ENCODE assay signal across 21 cellular contexts in the genomic region with DNA sequence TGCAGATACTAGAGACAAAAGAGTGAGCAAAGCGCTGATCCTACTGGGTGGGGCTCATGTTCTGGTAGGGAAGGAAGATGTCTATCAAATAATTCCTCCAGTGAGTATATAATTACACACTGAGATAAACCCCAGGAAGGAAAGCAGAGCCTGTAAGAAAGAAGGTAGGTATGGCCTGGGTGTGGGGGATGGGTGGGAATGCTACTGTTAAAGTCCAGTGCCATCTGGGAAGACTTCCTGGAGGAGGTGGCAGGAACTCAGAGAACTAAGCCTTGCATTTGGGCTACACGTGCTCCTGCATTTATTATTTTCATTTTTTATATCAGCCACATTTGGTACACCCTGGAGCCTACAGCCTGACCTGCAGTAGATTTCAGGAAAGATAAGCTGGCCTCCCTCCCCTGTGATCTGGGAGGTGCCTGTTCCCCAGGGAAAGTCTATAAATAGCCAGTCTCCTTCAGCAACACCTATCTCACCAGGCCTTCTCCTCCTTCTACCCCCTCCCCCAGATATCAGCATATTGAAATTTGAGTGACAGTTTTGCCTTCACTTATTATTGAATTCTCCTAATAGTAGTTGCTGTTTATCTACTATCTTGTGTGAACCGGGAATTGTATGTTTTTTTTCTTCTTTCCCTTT. TPM values are rescaled to one million over a fixed set of nuclear protein-coding genes. Genes with fewer than 3 reads are reported as not detected.
DNase-seq lines count a peak whose midpoint lies in the region; ATAC-seq, FAIRE-seq and TF ChIP-seq lines count a peak whose summit lies in the region.
"Had no signal": no experiment of that assay in that cellular context is flagged by ENCODE, and none has a peak within 500 bp of the region (broad histone marks: within the 10 kb centered on the region; RNA-seq: fewer than 3 reads in every experiment).

No MANE protein-coding gene starts in this region.

- H3K27ac ChIP-seq in PC-3 (ENCODE audit: low read length) (no peak overlapping the region), kidney (ENCODE audit: low read depth in 2 of 2, low read length in 2 of 2) (no peak overlapping the region), upper lobe of right lung (peak overlapping the region; percentile 42)
- H3K27ac ChIP-seq: gastrocnemius medialis, SJCRH30 had no signal

- H3K4me3 Mint-ChIP-seq in activated T-cell treated with anti-CD3 and anti-CD28 coated beads, Interleukin-2, amount 50 U/mL, for 4 hours = peak overlapping the region; percentile 16
- H3K4me3 Mint-ChIP-seq: activated CD4-positive, alpha-beta memory T cell treated with anti-CD3 and anti-CD28 coated beads for 36 hours; activated naive CD4-positive, alpha-beta T cell treated with anti-CD3 and anti-CD28 coated beads for 36 hours; central memory CD8-positive, alpha-beta T cell had no signal

- no peak overlapping the region for H3K4me2 ChIP-seq in PC-3 (ENCODE audit: low read length)

- H3K27me3 ChIP-seq in PC-3 (ENCODE audit: low read length) (no peaks in the 10 kb centered on the region), upper lobe of right lung (no peaks in the 10 kb centered on the region)
- H3K27me3 ChIP-seq: SJCRH30 had no signal

- intact Hi-C loops in PC-3 (cut with micrococcal nuclease) (no loop called here), kidney (cut with DNase I) (no loop called here), upper lobe of right lung (cut with DNase I) (no loop called here)

- CTCF ChIA-PET in PC-3 (lab: Charles Lee) = no interaction called here

- DNase-seq in activated T-cell treated with anti-CD3 and anti-CD28 coated beads, Interleukin-2, amount 50 U/mL, for 4 hours = no peak
- DNase-seq in activated T-cell treated with anti-CD3 and anti-CD28 coated beads for 4 hours = no peak
- DNase-seq in PC-3 = peak; percentile 4
- peak; percentile 7 for DNase-seq in kidney
- peak; percentile 25 for DNase-seq in upper lobe of right lung
- no peak for DNase-seq in activated CD4-positive, alpha-beta T cell treated with anti-CD3 and anti-CD28 coated beads, Interleukin-2, amount 50 U/mL, for 1 hour
- DNase-seq: gastrocnemius medialis, GOT3, hypothalamus, NCI-H2107, occipital lobe, SJCRH30 had no signal

- no peak overlapping the region for H2AFZ ChIP-seq in PC-3 (ENCODE audit: low read length)

- no peaks in the 10 kb centered on the region for H3K4me1 ChIP-seq in PC-3 (ENCODE audit: insufficient read depth, low read length)
- peaks cover 0 to 2% of the 10 kb centered on the region in 2 donors for H3K4me1 ChIP-seq in kidney (ENCODE audit: control insufficient read depth in 1 of 2, insufficient read depth in 1 of 2, low read depth in 1 of 2, low read length in 2 of 2)
- H3K4me1 ChIP-seq in upper lobe of right lung = peaks cover 11% of the 10 kb centered on the region
- H3K4me1 ChIP-seq: gastrocnemius medialis had no signal

- no peaks in the 10 kb centered on the region for H3F3A ChIP-seq in PC-3 (ENCODE audit: low read length, unreplicated experiment)

- FAIRE-seq in kidney (lab: Jason Lieb, UNC) = no peak
- FAIRE-seq: islet of Langerhans, urothelium cell line had no signal

- H3K9ac ChIP-seq in PC-3 (ENCODE audit: low read length) (no peak overlapping the region), kidney (ENCODE audit: low read length in 2 of 2) (no peak overlapping the region)

- peaks cover 48% of the 10 kb centered on the region for H3K79me2 ChIP-seq in PC-3 (ENCODE audit: low read length)

- H3K27me3 Mint-ChIP-seq in activated T-cell treated with anti-CD3 and anti-CD28 coated beads, Interleukin-2, amount 50 U/mL, for 4 hours (ENCODE audit: low read depth) = peaks cover 10% of the 10 kb centered on the region

- H3K36me3 Mint-ChIP-seq in activated T-cell treated with anti-CD3 and anti-CD28 coated beads, Interleukin-2, amount 50 U/mL, for 4 hours (ENCODE audit: insufficient read depth) = no peaks in the 10 kb centered on the region

- POLR2A ChIA-PET in PC-3 (lab: Charles Lee; ENCODE audit: unreplicated experiment) = no interaction called here

- no peaks in the 10 kb centered on the region for H3K36me3 ChIP-seq in PC-3 (ENCODE audit: low read depth, low read length)
- H3K36me3 ChIP-seq in kidney (ENCODE audit: control insufficient read depth in 1 of 2, insufficient read depth in 2 of 2, low read length in 2 of 2) = no peaks in the 10 kb centered on the region
- no peaks in the 10 kb centered on the region for H3K36me3 ChIP-seq in upper lobe of right lung
- H3K36me3 ChIP-seq: gastrocnemius medialis, SJCRH30 had no signal

- no peaks in the 10 kb centered on the region for H4K20me1 ChIP-seq in PC-3 (ENCODE audit: low read length)

- H3K9me2 ChIP-seq in PC-3 (replicated peaks; ENCODE audit: low read length) = no peaks in the 10 kb centered on the region

- BruUV-seq in PC-3 (replicated peaks; lab: Mats Ljungman, UMichigan) = no TSS peak

- ATAC-seq in activated T-cell treated with anti-CD3 and anti-CD28 coated beads, Interleukin-2, amount 50 U/mL, for 4 hours = no peak
- no peak for ATAC-seq in PC-3
- ATAC-seq in upper lobe of right lung = peak; percentile 71
- ATAC-seq in GM21360 (IDR thresholded peaks at IDR 0.05; ENCODE audit: unreplicated experiment) = no peak
- ATAC-seq in HG03108 (IDR thresholded peaks at IDR 0.05; ENCODE audit: unreplicated experiment) = no peak
- ATAC-seq: gastrocnemius medialis had no signal

- H3K9me3 ChIP-seq in PC-3 (ENCODE audit: low read length) (no peaks in the 10 kb centered on the region), kidney (ENCODE audit: control insufficient read depth in 1 of 2, low read length in 2 of 2) (peaks cover 0 to 5% of the 10 kb centered on the region in 2 donors), upper lobe of right lung (no peaks in the 10 kb centered on the region)
- H3K9me3 ChIP-seq: gastrocnemius medialis, SJCRH30 had no signal

- no peak overlapping the region for H3K4me3 ChIP-seq in PC-3 (ENCODE audit: low read length)
- no peak overlapping the region for H3K4me3 ChIP-seq in kidney (ENCODE audit: low read length in 2 of 2)
- no peak overlapping the region for H3K4me3 ChIP-seq in upper lobe of right lung
- H3K4me3 ChIP-seq: gastrocnemius medialis, SJCRH30 had no signal

- no peak for TF ChIP-seq CTCF in PC-3 (conservative IDR thresholded peaks at IDR 0.05; ENCODE audit: low read depth, low read length)
- no peak for TF ChIP-seq CTCF in kidney (IDR thresholded peaks at IDR 0.05; ENCODE audit: borderline replicate concordance, extremely low read depth, insufficient read depth)
- TF ChIP-seq CTCF in upper lobe of right lung (IDR thresholded peaks at IDR 0.05) = no peak

- peaks cover 9% of the 10 kb centered on the region for H3K4me1 Mint-ChIP-seq in activated T-cell treated with anti-CD3 and anti-CD28 coated beads, Interleukin-2, amount 50 U/mL, for 4 hours (ENCODE audit: low read depth)
- H3K4me1 Mint-ChIP-seq: central memory CD8-positive, alpha-beta T cell had no signal

- H3K9me3 Mint-ChIP-seq in activated T-cell treated with anti-CD3 and anti-CD28 coated beads, Interleukin-2, amount 50 U/mL, for 4 hours = peaks cover 4% of the 10 kb centered on the region
- H3K9me3 Mint-ChIP-seq: central memory CD8-positive, alpha-beta T cell had no signal

RNA-seq across cellular contexts. Expression of a gene that starts 11.5 kb away (rescaled TPM):
- total RNA-seq in activated T-cell treated with anti-CD3 and anti-CD28 coated beads, Interleukin-2, amount 50 U/mL, for 4 hours = not detected
- 26.0 and 40.5 TPM in 2 replicates for total RNA-seq in PC-3 (2014; rRNA removed)
- 2.2 TPM for total RNA-seq in kidney
- polyA plus RNA-seq in kidney (ENCODE audit: insufficient read depth, low read depth, low replicate concordance) = 2.6 TPM
- 48.9 TPM for total RNA-seq in upper lobe of right lung
- total RNA-seq: activated CD4-positive, alpha-beta memory T cell treated with anti-CD3 and anti-CD28 coated beads for 36 hours; activated naive CD4-positive, alpha-beta T cell treated with anti-CD3 and anti-CD28 coated beads for 36 hours; HT1080; T-helper 1 cell treated with Interleukin-12 subunit alpha and Interleukin-12 subunit beta and Interleukin-4 antibody, amounts not matched to agents 30 ng/mL and 1 ng/mL, for 36 hours had no signal

Comparison
In these comparisons a context has a peak if more than half of its experiments do, and no peak if none do; other contexts are left out.
1. DNase-seq: peak in PC-3 (single experiment), kidney (single experiment) and upper lobe of right lung (single experiment); none in activated T-cell treated with anti-CD3 and anti-CD28 coated beads, Interleukin-2, amount 50 U/mL, for 4 hours (single experiment), activated T-cell treated with anti-CD3 and anti-CD28 coated beads for 4 hours (single experiment) and activated CD4-positive, alpha-beta T cell treated with anti-CD3 and anti-CD28 coated beads, Interleukin-2, amount 50 U/mL, for 1 hour (single experiment).